In the genomic region with DNA sequence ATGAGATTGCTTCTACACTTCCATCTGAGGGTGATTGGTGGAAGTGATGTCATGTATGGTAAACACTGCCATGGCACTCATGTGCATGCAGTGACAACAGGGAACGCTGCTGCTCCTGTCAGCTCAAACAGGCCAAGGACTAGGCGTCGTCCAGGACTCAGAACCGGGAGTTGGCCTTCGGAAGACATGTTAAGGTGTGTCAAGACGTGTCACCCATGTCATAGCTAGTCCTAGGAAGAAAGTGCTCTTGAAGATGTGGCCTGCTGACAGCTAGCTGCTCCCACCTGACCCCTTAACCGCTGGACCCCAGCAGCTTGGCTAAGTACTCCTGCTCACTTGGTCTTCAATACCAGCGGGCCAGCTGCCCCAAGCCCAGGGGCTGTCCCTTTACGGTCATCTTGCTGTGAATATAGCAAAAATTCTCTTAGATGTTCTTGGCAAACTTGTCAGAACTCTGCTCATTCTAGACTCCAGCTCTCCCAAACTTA, we compare ENCODE assay signal across 21 cellular contexts. TPM values are rescaled to one million over a fixed set of nuclear protein-coding genes. Genes with fewer than 3 reads are reported as not detected.
A peak's percentile ranks its signal among the peaks of the same experiment; 100 is the strongest.
DNase-seq lines count a peak whose midpoint lies in the region; ATAC-seq, FAIRE-seq and TF ChIP-seq lines count a peak whose summit lies in the region.
"Had no signal": no experiment of that assay in that cellular context is flagged by ENCODE, and none has a peak within 500 bp of the region (broad histone marks: within the 10 kb centered on the region; RNA-seq: fewer than 3 reads in every experiment).

No MANE protein-coding gene starts in this region.

- H3K4me2 ChIP-seq in BLaER1 (peak overlapping the region; percentile 52), parathyroid adenoma (ENCODE audit: low read length) (no peak overlapping the region)
- H3K4me2 ChIP-seq: KMS-11 had no signal

- peaks cover 2% of the 10 kb centered on the region for H3K36me3 Mint-ChIP-seq in effector memory CD8-positive, alpha-beta T cell (ENCODE audit: insufficient read depth)
- H3K36me3 Mint-ChIP-seq: CD4-positive, CD25-positive, alpha-beta regulatory T cell had no signal

- peaks cover 22% of the 10 kb centered on the region for H3K4me1 ChIP-seq in BLaER1
- peaks cover 8 to 11% of the 10 kb centered on the region in 2 donors for H3K4me1 ChIP-seq in kidney (ENCODE audit: control insufficient read depth in 1 of 2, insufficient read depth in 1 of 2, low read depth in 1 of 2, low read length in 2 of 2)
- H3K4me1 ChIP-seq in parathyroid adenoma, result peaks cover 6% of the 10 kb centered on the region

- H3K36me3 ChIP-seq in BLaER1 (no peaks in the 10 kb centered on the region), kidney (ENCODE audit: control insufficient read depth in 1 of 2, insufficient read depth in 2 of 2, low read length in 2 of 2) (no peaks in the 10 kb centered on the region), parathyroid adenoma (ENCODE audit: control insufficient read depth, insufficient read depth, low read length) (no peaks in the 10 kb centered on the region)
- H3K36me3 ChIP-seq: MG63 had no signal

- peaks cover 18% of the 10 kb centered on the region in 2 donors for H3K27me3 Mint-ChIP-seq in effector memory CD8-positive, alpha-beta T cell

- TF ChIP-seq CTCF in kidney (IDR thresholded peaks at IDR 0.05; ENCODE audit: borderline replicate concordance, extremely low read depth, insufficient read depth), result no peak
- TF ChIP-seq CTCF in parathyroid adenoma (IDR thresholded peaks at IDR 0.05), result no peak

- H3K9ac ChIP-seq in BLaER1 (no peak overlapping the region), kidney (ENCODE audit: low read length in 2 of 2) (no peak overlapping the region), parathyroid adenoma (no peak overlapping the region)
- H3K9ac ChIP-seq: KMS-11 had no signal

- H3K4me3 ChIP-seq in BLaER1 (no peak overlapping the region), kidney (ENCODE audit: low read length in 2 of 2) (no peak overlapping the region), parathyroid adenoma (ENCODE audit: low read depth, low read length) (no peak overlapping the region)
- H3K4me3 ChIP-seq: MG63 had no signal

- no peak for FAIRE-seq in kidney (lab: Jason Lieb, UNC)

- ATAC-seq in effector memory CD8-positive, alpha-beta T cell (replicated peaks), result no peak
- ATAC-seq in HG03039 (IDR thresholded peaks at IDR 0.05; ENCODE audit: unreplicated experiment), result no peak
- ATAC-seq: PC-3 had no signal

- no peak overlapping the region for H3K4me3 Mint-ChIP-seq in effector memory CD8-positive, alpha-beta T cell
- H3K4me3 Mint-ChIP-seq: CD4-positive, CD25-positive, alpha-beta regulatory T cell had no signal

- no peaks in the 10 kb centered on the region for H3K4me1 Mint-ChIP-seq in effector memory CD8-positive, alpha-beta T cell (ENCODE audit: low read depth in 2 of 2)

- H4K20me1 ChIP-seq in BLaER1, result no peaks in the 10 kb centered on the region

- intact Hi-C loops in kidney (cut with DNase I), result no loop called here

- H3K27ac ChIP-seq in BLaER1 (no peak overlapping the region; the same call in 1 of the 2 replicates), kidney (ENCODE audit: low read depth in 2 of 2, low read length in 2 of 2) (peak overlapping the region; percentile 12 to 63), parathyroid adenoma (peak overlapping the region; percentile 56)
- H3K27ac ChIP-seq: KMS-11 had no signal

- H3K9me3 ChIP-seq in BLaER1 (peaks cover 5% of the 10 kb centered on the region; the same call in 1 of the 2 replicates), kidney (ENCODE audit: control insufficient read depth in 1 of 2, low read length in 2 of 2) (no peaks in the 10 kb centered on the region), parathyroid adenoma (ENCODE audit: control insufficient read depth, low read length) (no peaks in the 10 kb centered on the region)
- H3K9me3 ChIP-seq: MG63 had no signal

- peak overlapping the region; percentile 36 for H2AFZ ChIP-seq in parathyroid adenoma

- no peak overlapping the region for H3K27ac Mint-ChIP-seq in effector memory CD8-positive, alpha-beta T cell
- H3K27ac Mint-ChIP-seq: CD4-positive, CD25-positive, alpha-beta regulatory T cell had no signal

- H3K9me3 Mint-ChIP-seq in effector memory CD8-positive, alpha-beta T cell, result no peaks in the 10 kb centered on the region

- H3K79me2 ChIP-seq in parathyroid adenoma, result no peaks in the 10 kb centered on the region

- peak; percentile 28 for DNase-seq in OCI-M2 (lab: John Stamatoyannopoulos, UW; ENCODE audit: unreplicated experiment)
- no peak for DNase-seq in kidney
- DNase-seq in activated effector memory CD4-positive, alpha-beta T cell treated with Interleukin-2 at 50 U/mL for 16 hours, result no peak
- no peak for DNase-seq in effector memory CD8-positive, alpha-beta T cell
- DNase-seq in HCEC 1CT, result no peak
- DNase-seq: Calu3; CD4-positive, CD25-positive, alpha-beta regulatory T cell; DND-41; GDM1; MG63; NCI-H1092 treated with DMSO at 0.1 percent for 48 hours; NCI-H1694; NCI-H2107; NCI-H345; NCI-H69; PC-3 had no signal

- H3K27me3 ChIP-seq in BLaER1 (no peaks in the 10 kb centered on the region), parathyroid adenoma (ENCODE audit: control insufficient read depth, insufficient read depth, low read length) (no peaks in the 10 kb centered on the region)
- H3K27me3 ChIP-seq: MG63 had no signal

RNA-seq across cellular contexts. Expression of gene NOSTRIN, which starts 6.3 kb away (rescaled TPM):
- total RNA-seq in kidney, result 50.2 TPM
- 41.8 TPM for polyA plus RNA-seq in kidney (ENCODE audit: insufficient read depth, low read depth, low replicate concordance)
- total RNA-seq: A673; CD4-positive, CD25-positive, alpha-beta regulatory T cell had no signal
- polyA plus RNA-seq: CD4-positive, CD25-positive, alpha-beta regulatory T cell had no signal
